In the genomic region with DNA sequence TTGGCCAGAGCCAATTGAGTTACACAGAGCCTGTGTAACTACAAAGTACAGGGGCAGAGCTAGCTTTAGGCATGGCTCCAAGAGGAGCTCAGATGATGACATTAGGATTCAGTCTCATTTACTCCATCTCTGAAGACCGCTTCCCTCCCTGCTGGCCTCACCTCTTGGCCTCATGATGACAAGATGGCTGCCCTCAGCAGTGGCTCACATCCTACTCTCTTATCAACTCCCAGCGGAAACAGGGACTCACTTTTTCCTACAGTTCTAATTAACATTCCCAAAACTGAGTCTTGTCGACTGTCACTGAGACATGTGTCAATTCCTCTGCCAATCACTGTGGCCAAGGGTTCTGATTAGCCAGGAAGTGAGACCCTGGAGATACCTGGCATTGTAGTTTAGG, we compare ENCODE assay signal across 2 cellular contexts.
TF ChIP-seq lines count a peak whose summit lies in the region.

No MANE protein-coding gene starts in this region.

TF ChIP-seq in HEK293, 187 proteins besides CTCF, POLR2A, EP300 and RAD21:
- TF ChIP-seq, protein P1, sequence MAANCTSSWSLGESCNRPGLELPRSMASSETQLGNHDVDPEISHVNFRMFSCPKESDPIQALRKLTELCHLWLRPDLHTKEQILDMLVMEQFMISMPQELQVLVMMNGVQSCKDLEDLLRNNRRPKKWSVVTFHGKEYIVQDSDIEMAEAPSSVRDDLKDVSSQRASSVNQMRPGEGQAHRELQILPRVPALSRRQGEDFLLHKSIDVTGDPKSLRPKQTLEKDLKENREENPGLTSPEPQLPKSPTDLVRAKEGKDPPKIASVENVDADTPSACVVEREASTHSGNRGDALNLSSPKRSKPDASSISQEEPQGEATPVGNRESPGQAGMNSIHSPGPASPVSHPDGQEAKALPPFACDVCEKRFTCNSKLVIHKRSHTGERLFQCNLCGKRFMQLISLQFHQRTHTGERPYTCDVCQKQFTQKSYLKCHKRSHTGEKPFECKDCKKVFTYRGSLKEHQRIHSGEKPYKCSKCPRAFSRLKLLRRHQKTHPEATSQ (tag by site-specific recombination; IDR thresholded peaks at IDR 0.05) = no peak
- TF ChIP-seq ZNF560 (tag by site-specific recombination; IDR thresholded peaks at IDR 0.05; ENCODE audit: borderline replicate concordance) (no peak), TRIM28 (IDR thresholded peaks at IDR 0.05; ENCODE audit: borderline replicate concordance, low read length) (0 out of 2 replicates have a peak, but pooled peaks have one; percentile 12)

TF ChIP-seq in Ishikawa, 13 proteins besides CTCF, POLR2A, EP300 and RAD21 (continued from another document):
- TF ChIP-seq, protein P2, sequence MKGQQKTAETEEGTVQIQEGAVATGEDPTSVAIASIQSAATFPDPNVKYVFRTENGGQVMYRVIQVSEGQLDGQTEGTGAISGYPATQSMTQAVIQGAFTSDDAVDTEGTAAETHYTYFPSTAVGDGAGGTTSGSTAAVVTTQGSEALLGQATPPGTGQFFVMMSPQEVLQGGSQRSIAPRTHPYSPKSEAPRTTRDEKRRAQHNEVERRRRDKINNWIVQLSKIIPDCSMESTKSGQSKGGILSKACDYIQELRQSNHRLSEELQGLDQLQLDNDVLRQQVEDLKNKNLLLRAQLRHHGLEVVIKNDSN (IDR thresholded peaks at IDR 0.05) = no peak
- TF ChIP-seq FOXM1 (IDR thresholded peaks at IDR 0.05; ENCODE audit: borderline replicate concordance, low read depth) = no peak
